Comparison of ENCODE assay signal across 12 cellular contexts in the genomic region with DNA sequence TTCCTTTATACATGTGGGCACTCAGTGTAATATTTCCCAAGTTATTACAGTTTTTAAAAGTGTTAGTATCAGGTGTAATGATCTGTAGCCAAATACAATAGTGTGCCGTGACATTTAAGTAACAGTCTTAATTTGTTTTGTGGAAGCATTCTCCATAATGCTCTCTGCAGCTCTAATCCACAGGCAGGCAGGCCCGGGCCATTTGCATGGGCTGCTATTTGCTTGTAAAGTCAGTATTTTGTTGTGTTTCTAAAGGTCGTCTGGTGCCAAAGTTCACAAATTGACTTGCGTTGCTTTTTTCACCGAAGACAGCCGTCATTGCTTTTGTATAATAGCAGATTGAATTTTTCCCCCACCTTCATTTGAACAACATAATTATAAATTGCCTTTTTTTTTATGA.
DNase-seq lines count a peak whose midpoint lies in the region; ATAC-seq and TF ChIP-seq lines count a peak whose summit lies in the region.
"Had no signal": no experiment of that assay in that cellular context is flagged by ENCODE, and none has a peak within 500 bp of the region (broad histone marks: within the 10 kb centered on the region; RNA-seq: fewer than 3 reads in every experiment).

No MANE protein-coding gene starts in this region.

- H3K27ac ChIP-seq in H9 (ENCODE audit: insufficient read length, low read depth, low read length) (no peak overlapping the region), ovary (no peak overlapping the region)
- H3K27ac ChIP-seq: 22Rv1 had no signal

- H3K4me1 Mint-ChIP-seq in H9, result peaks cover 56 to 60% of the 10 kb centered on the region in 2 experiments
- H3K4me1 Mint-ChIP-seq in WTC11, result peaks cover 67% of the 10 kb centered on the region
- peaks cover 44% of the 10 kb centered on the region for H3K4me1 Mint-ChIP-seq in nephron progenitor cell
- peaks cover 0 to 3% (median under 1%) of the 10 kb centered on the region in 4 donors for H3K4me1 Mint-ChIP-seq in naive thymus-derived CD8-positive, alpha-beta T cell
- no peaks in the 10 kb centered on the region for H3K4me1 Mint-ChIP-seq in HFFc6 (ENCODE audit: low read depth)

- H3K4me3 Mint-ChIP-seq in H9, result peak overlapping the region; percentile 38 to 54; a peak in 4 of 5 replicates
- peak overlapping the region; percentile 24 for H3K4me3 Mint-ChIP-seq in WTC11
- peak overlapping the region; percentile 36 for H3K4me3 Mint-ChIP-seq in nephron progenitor cell
- H3K4me3 Mint-ChIP-seq in naive thymus-derived CD8-positive, alpha-beta T cell, result no peak overlapping the region
- no peak overlapping the region for H3K4me3 Mint-ChIP-seq in HFFc6
- H3K4me3 Mint-ChIP-seq: CD4-positive, CD25-positive, alpha-beta regulatory T cell had no signal

- no peak overlapping the region for H3K18ac ChIP-seq in H9 (ENCODE audit: insufficient read length, low read depth, low read length)

- no CpG with 5 or more reads among the region's 6 CpGs for WGBS in H9 (ENCODE audit: extremely low coverage, insufficient read length, low lambda C conversion rate)
- WGBS in ovary, 3 donors, result 92 to 96% (median 93%) methylated on average over 6 of the region's 6 CpGs

- H3K9ac ChIP-seq in H9 (ENCODE audit: extremely low read depth, insufficient read length, low read length), result no peak overlapping the region

- H2AFZ ChIP-seq in H9 (ENCODE audit: low read length), result no peak overlapping the region

- H3K36me3 ChIP-seq in ovary, result no peaks in the 10 kb centered on the region

- TF ChIP-seq POLR2A in ovary (IDR thresholded peaks at IDR 0.05), result no peak

- H3K4ac ChIP-seq in H9 (ENCODE audit: low read depth, low read length), result no peak overlapping the region

- peak; percentile 24 for DNase-seq in NCI-H2107 treated with DMSO at 0.1 percent for 48 hours (lab: John Stamatoyannopoulos, UW; ENCODE audit: unreplicated experiment)
- no peak for DNase-seq in NCI-H2107 (lab: John Stamatoyannopoulos, UW)
- DNase-seq in H9, result no peak
- DNase-seq in WTC11 (ENCODE audit: low spot score), result no peak
- DNase-seq in nephron progenitor cell, result no peak
- DNase-seq in ovary, result no peak
- DNase-seq in naive thymus-derived CD8-positive, alpha-beta T cell, result no peak
- DNase-seq in HFFc6, result no peak
- DNase-seq: CD4-positive, CD25-positive, alpha-beta regulatory T cell; DMS53; GF-D8 had no signal

- no peaks in the 10 kb centered on the region for H3K9me3 ChIP-seq in H9 (ENCODE audit: control insufficient read depth, low read depth, low read length)
- no peaks in the 10 kb centered on the region for H3K9me3 ChIP-seq in ovary

- H2BK120ac ChIP-seq in H9 (ENCODE audit: low read depth, low read length, poor library complexity, severe bottlenecking), result no peak overlapping the region

- H3K23ac ChIP-seq in H9 (ENCODE audit: insufficient read length, low read depth, low read length), result no peak overlapping the region

- no peak overlapping the region for H2BK15ac ChIP-seq in H9 (ENCODE audit: low read depth, low read length)

- CTCF ChIA-PET in WTC11 (lab: Charles Lee), result interaction anchor here (2.0 kb wide), 1 partner anchor 165 kb away, joined by 4 read pairs; no protein-coding TSS in a partner anchor

- H4K5ac ChIP-seq in H9 (ENCODE audit: insufficient read length, low read depth, low read length), result no peak overlapping the region

- H3K23me2 ChIP-seq in H9 (ENCODE audit: insufficient read length, low read depth, low read length, poor library complexity, severe bottlenecking), result no peaks in the 10 kb centered on the region

- no peak overlapping the region for H4K8ac ChIP-seq in H9 (replicated peaks; ENCODE audit: insufficient read length, low read depth, low read length)

- no peak overlapping the region for H3T11ph ChIP-seq in H9 (ENCODE audit: low read length)

- H2BK20ac ChIP-seq in H9 (ENCODE audit: low read depth, low read length, poor library complexity, severe bottlenecking), result no peak overlapping the region

- H3K79me2 ChIP-seq in H9 (ENCODE audit: insufficient read depth, low read length), result no peaks in the 10 kb centered on the region

- no peaks in the 10 kb centered on the region for H3K9me3 Mint-ChIP-seq in H9
- H3K9me3 Mint-ChIP-seq in WTC11, result no peaks in the 10 kb centered on the region
- no peaks in the 10 kb centered on the region for H3K9me3 Mint-ChIP-seq in nephron progenitor cell
- peaks cover 0 to 3% (median 0%) of the 10 kb centered on the region in 9 donors for H3K9me3 Mint-ChIP-seq in naive thymus-derived CD8-positive, alpha-beta T cell
- H3K9me3 Mint-ChIP-seq in HFFc6, result no peaks in the 10 kb centered on the region
- H3K9me3 Mint-ChIP-seq: CD4-positive, CD25-positive, alpha-beta regulatory T cell had no signal

- peaks cover 2 to 10% (median 5%) of the 10 kb centered on the region in 3 experiments; a peak in 3 of 7 replicates for H3K36me3 Mint-ChIP-seq in H9 (ENCODE audit: insufficient read depth in 1 of 3, low read depth in 3 of 3)
- no peaks in the 10 kb centered on the region for H3K36me3 Mint-ChIP-seq in WTC11
- H3K36me3 Mint-ChIP-seq in nephron progenitor cell (ENCODE audit: low read depth), result peaks cover 16% of the 10 kb centered on the region
- H3K36me3 Mint-ChIP-seq in naive thymus-derived CD8-positive, alpha-beta T cell, result no peaks in the 10 kb centered on the region
- no peaks in the 10 kb centered on the region for H3K36me3 Mint-ChIP-seq in HFFc6 (ENCODE audit: low read depth)
- H3K36me3 Mint-ChIP-seq: CD4-positive, CD25-positive, alpha-beta regulatory T cell had no signal

- no peak overlapping the region for H4K91ac ChIP-seq in H9 (ENCODE audit: insufficient read length, low read depth, low read length)

- no peak overlapping the region for H3K56ac ChIP-seq in H9 (ENCODE audit: insufficient read length, low read depth, low read length)

- H3K27ac Mint-ChIP-seq in H9, result peak overlapping the region in 2 of 3 experiments; percentile 3 to 28; a peak in 4 of 7 replicates
- H3K27ac Mint-ChIP-seq in WTC11, result peak overlapping the region; percentile 81
- H3K27ac Mint-ChIP-seq in nephron progenitor cell, result no peak overlapping the region
- no peak overlapping the region for H3K27ac Mint-ChIP-seq in naive thymus-derived CD8-positive, alpha-beta T cell
- H3K27ac Mint-ChIP-seq in HFFc6, result no peak overlapping the region
- H3K27ac Mint-ChIP-seq: CD4-positive, CD25-positive, alpha-beta regulatory T cell had no signal

- no peaks in the 10 kb centered on the region for H3K27me3 ChIP-seq in H9 (ENCODE audit: insufficient read depth, low read length)
- H3K27me3 ChIP-seq in ovary, result no peaks in the 10 kb centered on the region

- H2BK12ac ChIP-seq in H9 (ENCODE audit: insufficient read length, low read depth, low read length), result no peak overlapping the region

- H3K4me3 ChIP-seq in ovary, result no peak overlapping the region

- H4K20me1 ChIP-seq in H9 (ENCODE audit: control insufficient read depth, insufficient read depth, insufficient read length), result no peaks in the 10 kb centered on the region

- ATAC-seq in WTC11, result peak; percentile 28; the same call in 1 of the 2 replicates
- no peak for ATAC-seq in naive thymus-derived CD8-positive, alpha-beta T cell

- no peak for TF ChIP-seq CTCF in H9 (conservative IDR thresholded peaks at IDR 0.05)
- TF ChIP-seq CTCF in WTC11 (IDR thresholded peaks at IDR 0.05), result no peak
- no peak for TF ChIP-seq CTCF in nephron progenitor cell (IDR thresholded peaks at IDR 0.05)
- no peak for TF ChIP-seq CTCF in ovary (IDR thresholded peaks at IDR 0.05)
- TF ChIP-seq CTCF in HFFc6 (IDR thresholded peaks at IDR 0.05), result no peak

- H3K14ac ChIP-seq in H9 (ENCODE audit: insufficient read depth, low read length), result no peak overlapping the region

- no peaks in the 10 kb centered on the region for H3K79me1 ChIP-seq in H9 (ENCODE audit: insufficient read depth, low read depth, low read length, poor library complexity, severe bottlenecking)

- no peak for TF ChIP-seq EP300 in ovary (IDR thresholded peaks at IDR 0.05)

- peak overlapping the region; percentile 15 for H3K4me2 ChIP-seq in H9 (ENCODE audit: insufficient read depth, insufficient read length, low read length)

- H2BK5ac ChIP-seq in H9 (ENCODE audit: insufficient read length, low read length), result no peak overlapping the region

- intact Hi-C loops in ovary (cut with DNase I), result no loop called here

- POLR2A ChIA-PET in WTC11 (lab: Charles Lee), result no interaction called here
- POLR2A ChIA-PET in naive thymus-derived CD8-positive, alpha-beta T cell (lab: Charles Lee), result no interaction called here

- H3K27me3 Mint-ChIP-seq in H9 (ENCODE audit: low read depth), result peaks cover 7% of the 10 kb centered on the region
- peaks cover 2% of the 10 kb centered on the region for H3K27me3 Mint-ChIP-seq in WTC11 (ENCODE audit: low read depth)
- peaks cover 4% of the 10 kb centered on the region for H3K27me3 Mint-ChIP-seq in nephron progenitor cell (ENCODE audit: low read depth, poor library complexity)
- peaks cover 9 to 37% (median 10%) of the 10 kb centered on the region in 5 donors for H3K27me3 Mint-ChIP-seq in naive thymus-derived CD8-positive, alpha-beta T cell
- H3K27me3 Mint-ChIP-seq in HFFc6 (ENCODE audit: insufficient read depth), result no peaks in the 10 kb centered on the region

- H3K4me1 ChIP-seq in H9 (ENCODE audit: insufficient read depth, low read length) (peaks cover 22% of the 10 kb centered on the region; the same call in 1 of the 2 replicates), ovary (ENCODE audit: insufficient read depth) (no peaks in the 10 kb centered on the region)

- no peak overlapping the region for H2AK5ac ChIP-seq in H9 (ENCODE audit: insufficient read length, low read length)

TF ChIP-seq in WTC11, 78 proteins besides CTCF, POLR2A, EP300 and RAD21 (continues in another document):
- TF ChIP-seq KAT7 (CRISPR knock-in tag; IDR thresholded peaks at IDR 0.05; ENCODE audit: borderline replicate concordance) (no peak), ATF1 (CRISPR knock-in tag; IDR thresholded peaks at IDR 0.05) (no peak), ZBTB21 (CRISPR knock-in tag; IDR thresholded peaks at IDR 0.05; ENCODE audit: borderline replicate concordance) (no peak)
- TF ChIP-seq, protein P1, sequence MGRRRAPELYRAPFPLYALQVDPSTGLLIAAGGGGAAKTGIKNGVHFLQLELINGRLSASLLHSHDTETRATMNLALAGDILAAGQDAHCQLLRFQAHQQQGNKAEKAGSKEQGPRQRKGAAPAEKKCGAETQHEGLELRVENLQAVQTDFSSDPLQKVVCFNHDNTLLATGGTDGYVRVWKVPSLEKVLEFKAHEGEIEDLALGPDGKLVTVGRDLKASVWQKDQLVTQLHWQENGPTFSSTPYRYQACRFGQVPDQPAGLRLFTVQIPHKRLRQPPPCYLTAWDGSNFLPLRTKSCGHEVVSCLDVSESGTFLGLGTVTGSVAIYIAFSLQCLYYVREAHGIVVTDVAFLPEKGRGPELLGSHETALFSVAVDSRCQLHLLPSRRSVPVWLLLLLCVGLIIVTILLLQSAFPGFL (CRISPR knock-in tag; IDR thresholded peaks at IDR 0.05; ENCODE audit: borderline replicate concordance), result no peak
- TF ChIP-seq, protein P2, sequence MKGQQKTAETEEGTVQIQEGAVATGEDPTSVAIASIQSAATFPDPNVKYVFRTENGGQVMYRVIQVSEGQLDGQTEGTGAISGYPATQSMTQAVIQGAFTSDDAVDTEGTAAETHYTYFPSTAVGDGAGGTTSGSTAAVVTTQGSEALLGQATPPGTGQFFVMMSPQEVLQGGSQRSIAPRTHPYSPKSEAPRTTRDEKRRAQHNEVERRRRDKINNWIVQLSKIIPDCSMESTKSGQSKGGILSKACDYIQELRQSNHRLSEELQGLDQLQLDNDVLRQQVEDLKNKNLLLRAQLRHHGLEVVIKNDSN (CRISPR knock-in tag; IDR thresholded peaks at IDR 0.05), result no peak

Comparison
In these comparisons a context has a peak if more than half of its experiments do, and no peak if none do; other contexts are left out.
1. H3K27ac Mint-ChIP-seq: peak in H9 (2 of 3) and WTC11 (single experiment); none in nephron progenitor cell (single experiment), naive thymus-derived CD8-positive, alpha-beta T cell (0 of 10) and HFFc6 (single experiment).
2. H3K4me3 Mint-ChIP-seq: peak in H9 (2 of 2), WTC11 (single experiment) and nephron progenitor cell (single experiment); none in naive thymus-derived CD8-positive, alpha-beta T cell (0 of 10) and HFFc6 (single experiment).